ENCODE assay signal across 1 cellular context in the genomic region with DNA sequence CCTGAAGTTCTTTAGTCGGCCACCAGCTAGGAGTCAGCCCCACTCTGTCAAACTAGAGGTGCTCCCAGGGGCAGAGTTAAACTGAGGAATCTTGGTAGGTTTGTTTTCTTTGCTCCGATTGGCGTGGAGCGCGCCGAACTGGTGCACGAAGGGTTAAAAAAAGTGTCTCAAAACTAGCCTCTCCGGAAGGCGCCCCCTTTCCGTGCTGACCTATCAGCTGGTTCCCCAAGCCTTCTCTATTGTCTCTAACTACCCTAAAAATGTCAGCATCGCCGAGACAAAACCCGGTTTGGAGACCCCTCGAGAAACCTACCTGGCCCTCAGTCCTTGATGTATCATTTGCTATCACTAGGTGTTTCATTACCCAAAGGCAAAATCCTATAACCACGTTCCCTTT.
TF ChIP-seq lines count a peak whose summit lies in the region.

No MANE protein-coding gene starts in this region.

TF ChIP-seq in H1, 55 proteins besides CTCF, POLR2A, EP300 and RAD21 (continued from another document):
- TF ChIP-seq, protein P1, sequence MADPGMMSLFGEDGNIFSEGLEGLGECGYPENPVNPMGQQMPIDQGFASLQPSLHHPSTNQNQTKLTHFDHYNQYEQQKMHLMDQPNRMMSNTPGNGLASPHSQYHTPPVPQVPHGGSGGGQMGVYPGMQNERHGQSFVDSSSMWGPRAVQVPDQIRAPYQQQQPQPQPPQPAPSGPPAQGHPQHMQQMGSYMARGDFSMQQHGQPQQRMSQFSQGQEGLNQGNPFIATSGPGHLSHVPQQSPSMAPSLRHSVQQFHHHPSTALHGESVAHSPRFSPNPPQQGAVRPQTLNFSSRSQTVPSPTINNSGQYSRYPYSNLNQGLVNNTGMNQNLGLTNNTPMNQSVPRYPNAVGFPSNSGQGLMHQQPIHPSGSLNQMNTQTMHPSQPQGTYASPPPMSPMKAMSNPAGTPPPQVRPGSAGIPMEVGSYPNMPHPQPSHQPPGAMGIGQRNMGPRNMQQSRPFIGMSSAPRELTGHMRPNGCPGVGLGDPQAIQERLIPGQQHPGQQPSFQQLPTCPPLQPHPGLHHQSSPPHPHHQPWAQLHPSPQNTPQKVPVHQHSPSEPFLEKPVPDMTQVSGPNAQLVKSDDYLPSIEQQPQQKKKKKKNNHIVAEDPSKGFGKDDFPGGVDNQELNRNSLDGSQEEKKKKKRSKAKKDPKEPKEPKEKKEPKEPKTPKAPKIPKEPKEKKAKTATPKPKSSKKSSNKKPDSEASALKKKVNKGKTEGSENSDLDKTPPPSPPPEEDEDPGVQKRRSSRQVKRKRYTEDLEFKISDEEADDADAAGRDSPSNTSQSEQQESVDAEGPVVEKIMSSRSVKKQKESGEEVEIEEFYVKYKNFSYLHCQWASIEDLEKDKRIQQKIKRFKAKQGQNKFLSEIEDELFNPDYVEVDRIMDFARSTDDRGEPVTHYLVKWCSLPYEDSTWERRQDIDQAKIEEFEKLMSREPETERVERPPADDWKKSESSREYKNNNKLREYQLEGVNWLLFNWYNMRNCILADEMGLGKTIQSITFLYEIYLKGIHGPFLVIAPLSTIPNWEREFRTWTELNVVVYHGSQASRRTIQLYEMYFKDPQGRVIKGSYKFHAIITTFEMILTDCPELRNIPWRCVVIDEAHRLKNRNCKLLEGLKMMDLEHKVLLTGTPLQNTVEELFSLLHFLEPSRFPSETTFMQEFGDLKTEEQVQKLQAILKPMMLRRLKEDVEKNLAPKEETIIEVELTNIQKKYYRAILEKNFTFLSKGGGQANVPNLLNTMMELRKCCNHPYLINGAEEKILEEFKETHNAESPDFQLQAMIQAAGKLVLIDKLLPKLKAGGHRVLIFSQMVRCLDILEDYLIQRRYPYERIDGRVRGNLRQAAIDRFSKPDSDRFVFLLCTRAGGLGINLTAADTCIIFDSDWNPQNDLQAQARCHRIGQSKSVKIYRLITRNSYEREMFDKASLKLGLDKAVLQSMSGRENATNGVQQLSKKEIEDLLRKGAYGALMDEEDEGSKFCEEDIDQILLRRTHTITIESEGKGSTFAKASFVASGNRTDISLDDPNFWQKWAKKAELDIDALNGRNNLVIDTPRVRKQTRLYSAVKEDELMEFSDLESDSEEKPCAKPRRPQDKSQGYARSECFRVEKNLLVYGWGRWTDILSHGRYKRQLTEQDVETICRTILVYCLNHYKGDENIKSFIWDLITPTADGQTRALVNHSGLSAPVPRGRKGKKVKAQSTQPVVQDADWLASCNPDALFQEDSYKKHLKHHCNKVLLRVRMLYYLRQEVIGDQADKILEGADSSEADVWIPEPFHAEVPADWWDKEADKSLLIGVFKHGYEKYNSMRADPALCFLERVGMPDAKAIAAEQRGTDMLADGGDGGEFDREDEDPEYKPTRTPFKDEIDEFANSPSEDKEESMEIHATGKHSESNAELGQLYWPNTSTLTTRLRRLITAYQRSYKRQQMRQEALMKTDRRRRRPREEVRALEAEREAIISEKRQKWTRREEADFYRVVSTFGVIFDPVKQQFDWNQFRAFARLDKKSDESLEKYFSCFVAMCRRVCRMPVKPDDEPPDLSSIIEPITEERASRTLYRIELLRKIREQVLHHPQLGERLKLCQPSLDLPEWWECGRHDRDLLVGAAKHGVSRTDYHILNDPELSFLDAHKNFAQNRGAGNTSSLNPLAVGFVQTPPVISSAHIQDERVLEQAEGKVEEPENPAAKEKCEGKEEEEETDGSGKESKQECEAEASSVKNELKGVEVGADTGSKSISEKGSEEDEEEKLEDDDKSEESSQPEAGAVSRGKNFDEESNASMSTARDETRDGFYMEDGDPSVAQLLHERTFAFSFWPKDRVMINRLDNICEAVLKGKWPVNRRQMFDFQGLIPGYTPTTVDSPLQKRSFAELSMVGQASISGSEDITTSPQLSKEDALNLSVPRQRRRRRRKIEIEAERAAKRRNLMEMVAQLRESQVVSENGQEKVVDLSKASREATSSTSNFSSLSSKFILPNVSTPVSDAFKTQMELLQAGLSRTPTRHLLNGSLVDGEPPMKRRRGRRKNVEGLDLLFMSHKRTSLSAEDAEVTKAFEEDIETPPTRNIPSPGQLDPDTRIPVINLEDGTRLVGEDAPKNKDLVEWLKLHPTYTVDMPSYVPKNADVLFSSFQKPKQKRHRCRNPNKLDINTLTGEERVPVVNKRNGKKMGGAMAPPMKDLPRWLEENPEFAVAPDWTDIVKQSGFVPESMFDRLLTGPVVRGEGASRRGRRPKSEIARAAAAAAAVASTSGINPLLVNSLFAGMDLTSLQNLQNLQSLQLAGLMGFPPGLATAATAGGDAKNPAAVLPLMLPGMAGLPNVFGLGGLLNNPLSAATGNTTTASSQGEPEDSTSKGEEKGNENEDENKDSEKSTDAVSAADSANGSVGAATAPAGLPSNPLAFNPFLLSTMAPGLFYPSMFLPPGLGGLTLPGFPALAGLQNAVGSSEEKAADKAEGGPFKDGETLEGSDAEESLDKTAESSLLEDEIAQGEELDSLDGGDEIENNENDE (IDR thresholded peaks at IDR 0.05; ENCODE audit: insufficient replicate concordance, low read length) = no peak
- 0 out of 4 replicates have a peak, but pooled peaks of 1 of the 2 experiments have one; percentile 33 for TF ChIP-seq SIN3A (conservative IDR thresholded peaks at IDR 0.05 in 1 of 2, IDR thresholded peaks at IDR 0.05 in 1 of 2; ENCODE audit: low read depth in 1 of 2, low read length in 2 of 2)
TF ChIP-seq in H1: peak in this region for 2.
